ENCODE assay signal across 25 cellular contexts in genomic region chr11:105004021-105004420, GRCh38. TPM values are rescaled to one million over a fixed set of nuclear protein-coding genes. Genes with fewer than 3 reads are reported as not detected.
A peak's percentile ranks its signal among the peaks of the same experiment; 100 is the strongest.
DNase-seq lines count a peak whose midpoint lies in the region; ATAC-seq and TF ChIP-seq lines count a peak whose summit lies in the region.
"Had no signal": no experiment of that assay in that cellular context is flagged by ENCODE, and none has a peak within 500 bp of the region (broad histone marks: within the 10 kb centered on the region; RNA-seq: fewer than 3 reads in every experiment).

No MANE protein-coding gene starts in this region.

- DNase-seq in WTC11 (ENCODE audit: low spot score), result no peak
- DNase-seq in fibroblast of gingiva (ENCODE audit: low read depth), result peak; percentile 72
- DNase-seq in mesothelial cell of epicardium (ENCODE audit: low spot score in 2 of 2, unreplicated experiment in 2 of 2), result no peak
- DNase-seq in putamen (ENCODE audit: low spot score), result no peak
- no peak for DNase-seq in Calu3
- DNase-seq in iPS-NIHi7 (ENCODE audit: extremely low spot score), result no peak
- DNase-seq: C1 segment of cervical spinal cord; CD8-positive, alpha-beta memory T cell; DMS79; H7; Kasumi-1; MG63; NCI-H1048; NCI-H1436 treated with DMSO at 0.1 percent for 48 hours; NCI-H2081; NCI-H446 treated with DMSO at 0.1 percent for 48 hours; NCI-H748 treated with DMSO at 0.1 percent for 48 hours; NK-92 treated with Interleukin-12 subunit alpha and Interleukin-12 subunit beta, amount 100 ng/mL, for 24 hours; Peyer's patch had no signal

- CTCF ChIA-PET in WTC11 (lab: Charles Lee) (no interaction called here), Calu3 (lab: Charles Lee) (no interaction called here)

- H3K4me1 ChIP-seq in gastroesophageal sphincter, result no peaks in the 10 kb centered on the region
- H3K4me1 ChIP-seq: Peyer's patch had no signal

- no TSS peak for BruUV-seq in Calu3 (replicated peaks; lab: Mats Ljungman, UMichigan)

- H3K9me3 ChIP-seq in gastroesophageal sphincter, result no peaks in the 10 kb centered on the region
- H3K9me3 ChIP-seq: MG63, Peyer's patch had no signal

- peaks cover 11% of the 10 kb centered on the region for H3K4me1 Mint-ChIP-seq in WTC11
- H3K4me1 Mint-ChIP-seq in mesothelial cell of epicardium, result peaks cover 13% of the 10 kb centered on the region
- peaks cover 23% of the 10 kb centered on the region for H3K4me1 Mint-ChIP-seq in Calu3 (ENCODE audit: low read depth, unreplicated experiment)

- POLR2A ChIA-PET in WTC11 (lab: Charles Lee), result no interaction called here

- TF ChIP-seq POLR2A in gastroesophageal sphincter (IDR thresholded peaks at IDR 0.05), result no peak

- no peak overlapping the region for H3K4me3 Mint-ChIP-seq in WTC11
- H3K4me3 Mint-ChIP-seq in mesothelial cell of epicardium, result no peak overlapping the region
- H3K4me3 Mint-ChIP-seq in Calu3 (ENCODE audit: low read depth, unreplicated experiment), result no peak overlapping the region
- H3K4me3 Mint-ChIP-seq: CD8-positive, alpha-beta memory T cell had no signal

- ATAC-seq in WTC11 (no peak), gastroesophageal sphincter (peak; percentile 83), HG03139 (IDR thresholded peaks at IDR 0.05; ENCODE audit: unreplicated experiment) (no peak)
- ATAC-seq: Right ventricle myocardium inferior had no signal

- no peaks in the 10 kb centered on the region for H3K27me3 ChIP-seq in gastroesophageal sphincter
- H3K27me3 ChIP-seq: MG63, Peyer's patch had no signal

- H3K36me3 ChIP-seq in gastroesophageal sphincter, result no peaks in the 10 kb centered on the region
- H3K36me3 ChIP-seq: MG63, Peyer's patch had no signal

- intact Hi-C loops in Calu3 (cut with micrococcal nuclease; ENCODE audit: unreplicated experiment), result no loop called here

- no peaks in the 10 kb centered on the region for H3K36me3 Mint-ChIP-seq in WTC11
- H3K36me3 Mint-ChIP-seq in mesothelial cell of epicardium, result no peaks in the 10 kb centered on the region
- peaks cover 5% of the 10 kb centered on the region for H3K36me3 Mint-ChIP-seq in Calu3 (ENCODE audit: insufficient read depth, unreplicated experiment)

- H3K27me3 Mint-ChIP-seq in WTC11 (ENCODE audit: low read depth) (no peaks in the 10 kb centered on the region), mesothelial cell of epicardium (ENCODE audit: low read depth) (no peaks in the 10 kb centered on the region), Calu3 (ENCODE audit: unreplicated experiment) (no peaks in the 10 kb centered on the region)
- H3K27me3 Mint-ChIP-seq: CD8-positive, alpha-beta memory T cell had no signal

- 65% methylated on average over 3 of the region's 3 CpGs for WGBS in gastroesophageal sphincter (ENCODE audit: low coverage in 1 of 2), 2 donors

- no peak overlapping the region for H3K27ac ChIP-seq in gastroesophageal sphincter
- H3K27ac ChIP-seq: HL-60, Peyer's patch had no signal

- H3K4me3 ChIP-seq in gastroesophageal sphincter, result no peak overlapping the region
- H3K4me3 ChIP-seq: MG63, Peyer's patch had no signal

- no peak overlapping the region for H3K27ac Mint-ChIP-seq in WTC11
- H3K27ac Mint-ChIP-seq in mesothelial cell of epicardium, result peak overlapping the region; percentile 9
- no peak overlapping the region for H3K27ac Mint-ChIP-seq in Calu3 (ENCODE audit: unreplicated experiment)

- no peak for TF ChIP-seq EP300 in gastroesophageal sphincter (IDR thresholded peaks at IDR 0.05)

- TF ChIP-seq CTCF in WTC11 (IDR thresholded peaks at IDR 0.05) (no peak), gastroesophageal sphincter (IDR thresholded peaks at IDR 0.05) (no peak), mesothelial cell of epicardium (IDR thresholded peaks at IDR 0.05; ENCODE audit: unreplicated experiment) (no peak), Calu3 (IDR thresholded peaks at IDR 0.05; ENCODE audit: unreplicated experiment) (no peak)

- H3K9me3 Mint-ChIP-seq in WTC11 (peaks cover 13% of the 10 kb centered on the region), mesothelial cell of epicardium (peaks cover 12% of the 10 kb centered on the region), Calu3 (ENCODE audit: low read depth, unreplicated experiment) (peaks cover 4% of the 10 kb centered on the region)
- H3K9me3 Mint-ChIP-seq: CD8-positive, alpha-beta memory T cell had no signal

TF ChIP-seq in WTC11, 78 proteins besides CTCF, POLR2A, EP300 and RAD21:
- TF ChIP-seq TCF7 (CRISPR knock-in tag; IDR thresholded peaks at IDR 0.05; ENCODE audit: low read depth) (no peak), GABPB1 (CRISPR knock-in tag; IDR thresholded peaks at IDR 0.05) (peak; percentile 80), USF1 (CRISPR knock-in tag; IDR thresholded peaks at IDR 0.05) (no peak)

RNA-seq across cellular contexts. Expression of gene CASP5, which starts 18.9 kb away (rescaled TPM):
- total RNA-seq in WTC11 (2021), result not detected in 3 replicates
- total RNA-seq in gastroesophageal sphincter, result under 1 TPM in 1 of 4 donors, not detected in 3; 0.67 TPM
- total RNA-seq in mesothelial cell of epicardium, result not detected in 3 replicates
- not detected in 2 replicates for total RNA-seq in Calu3 (2022)
- total RNA-seq: CD8-positive, alpha-beta memory T cell; H7; HT1080; Right ventricle myocardium inferior; SK-MEL-5 had no signal

RNA-seq across cellular contexts. Expression of gene CASP1, which starts 30.9 kb away (rescaled TPM):
- 0.78 TPM in 1 of 3 replicates, not detected in the others for total RNA-seq in WTC11 (2021)
- total RNA-seq in gastroesophageal sphincter, result 10 to 100 TPM in 1 of 4 donors, 1 to 10 TPM in 3; 3.0 to 12.8 (median 7.3) TPM
- total RNA-seq in mesothelial cell of epicardium, result 2.7 to 4.9 TPM (median 2.8 TPM) in 3 replicates
- total RNA-seq in Calu3 (2022), result 10.1 and 13.5 TPM in 2 replicates
- total RNA-seq: H7 had no signal

RNA-seq across cellular contexts. Expression of gene CASP4, which starts 35.6 kb away (rescaled TPM):
- total RNA-seq in WTC11 (2021) (0.44 to 0.73 TPM (median 0.69 TPM) in 3 replicates), gastroesophageal sphincter (10 to 100 TPM; 30.0 to 86.6 (median 37.8) TPM), mesothelial cell of epicardium (19.0 to 21.4 TPM (median 19.4 TPM) in 3 replicates), Calu3 (2022) (53.1 and 67.7 TPM in 2 replicates)
- total RNA-seq: H7 had no signal

RNA-seq across cellular contexts. Expression of gene CARD16, which starts 41.1 kb away (rescaled TPM):
- total RNA-seq in WTC11 (2021) (not detected in 3 replicates), gastroesophageal sphincter (1 to 10 TPM; 3.0 to 4.3 (median 3.3) TPM), mesothelial cell of epicardium (1.5 to 2.3 TPM (median 1.6 TPM) in 3 replicates), Calu3 (2022) (8.8 and 13.0 TPM in 2 replicates)
- total RNA-seq: H7 had no signal

Comparison
In these comparisons a context has a peak if more than half of its experiments do, and no peak if none do; other contexts are left out.
1. RNA of gene CASP4, which starts 35.6 kb away (total RNA-seq): 53.1 to 67.7 TPM in Calu3, 30.0 to 86.6 TPM in gastroesophageal sphincter and 19.0 to 21.4 TPM in mesothelial cell of epicardium; 0.44 to 0.73 TPM in WTC11; every median in the first group is over 10 times any median in the second.